14 cellular contexts compared by ENCODE assay signal in the genomic region with DNA sequence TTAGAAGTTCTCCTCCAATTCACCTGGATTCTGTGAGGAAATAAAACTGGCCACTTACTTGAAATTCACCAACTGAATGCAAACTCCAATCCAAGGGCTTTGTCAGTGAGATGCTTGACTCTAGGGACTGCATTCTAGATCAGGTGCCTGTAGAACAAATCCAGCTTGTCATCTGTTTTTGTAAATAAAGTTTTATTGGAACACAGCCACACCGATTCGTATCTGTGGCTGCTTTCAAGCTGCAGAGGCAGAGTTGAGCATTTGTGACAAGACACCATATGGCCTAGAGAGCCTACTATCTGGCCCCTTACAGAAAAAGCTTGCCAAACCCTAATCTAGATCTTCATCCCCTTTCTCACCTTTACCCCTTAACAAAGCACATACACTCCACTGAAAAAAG.
DNase-seq lines count a peak whose midpoint lies in the region; ATAC-seq, FAIRE-seq and TF ChIP-seq lines count a peak whose summit lies in the region.
"Had no signal": no experiment of that assay in that cellular context is flagged by ENCODE, and none has a peak within 500 bp of the region (broad histone marks: within the 10 kb centered on the region; RNA-seq: fewer than 3 reads in every experiment).

No MANE protein-coding gene starts in this region.

- no peaks in the 10 kb centered on the region for H3K27me3 Mint-ChIP-seq in activated CD8-positive, alpha-beta T cell treated with anti-CD3 and anti-CD28 coated beads for 36 hours
- H3K27me3 Mint-ChIP-seq in activated CD8-positive, alpha-beta T cell treated with anti-CD3 and anti-CD28 coated beads, Interleukin-2, amount 10 ng/mL, durations not matched to agents 7 days and 5 days (ENCODE audit: low read depth), result no peaks in the 10 kb centered on the region
- H3K27me3 Mint-ChIP-seq in natural killer cell (ENCODE audit: low read depth in 2 of 2) (no peaks in the 10 kb centered on the region), immature natural killer cell (ENCODE audit: low read depth in 3 of 3) (peaks cover 3 to 25% (median 4%) of the 10 kb centered on the region in 3 donors)
- H3K27me3 Mint-ChIP-seq in natural killer cell treated with Interleukin-12 subunit alpha and Interleukin-12 subunit beta and Interleukin-15 and Interleukin-18, amount 100 ng/mL, for 72 hours, result no peaks in the 10 kb centered on the region

- TF ChIP-seq CTCF in activated CD8-positive, alpha-beta T cell treated with anti-CD3 and anti-CD28 coated beads for 36 hours (IDR thresholded peaks at IDR 0.05), result no peak
- TF ChIP-seq CTCF in natural killer cell (IDR thresholded peaks at IDR 0.05), result no peak

- H3K36me3 Mint-ChIP-seq in activated CD8-positive, alpha-beta T cell treated with anti-CD3 and anti-CD28 coated beads for 36 hours (ENCODE audit: low read depth), result peaks cover 23% of the 10 kb centered on the region
- H3K36me3 Mint-ChIP-seq in activated CD8-positive, alpha-beta T cell treated with anti-CD3 and anti-CD28 coated beads, Interleukin-2, amount 10 ng/mL, durations not matched to agents 7 days and 5 days (ENCODE audit: low read depth), result peaks cover 62% of the 10 kb centered on the region
- H3K36me3 Mint-ChIP-seq in natural killer cell, result peaks cover 19% of the 10 kb centered on the region
- H3K36me3 Mint-ChIP-seq in natural killer cell treated with Interleukin-12 subunit alpha and Interleukin-12 subunit beta and Interleukin-15 and Interleukin-18, amount 100 ng/mL, for 72 hours, result peaks cover 26% of the 10 kb centered on the region
- peaks cover 20 to 58% (median 36%) of the 10 kb centered on the region in 3 donors for H3K36me3 Mint-ChIP-seq in immature natural killer cell

- no peak for DNase-seq in activated CD8-positive, alpha-beta T cell treated with anti-CD3 and anti-CD28 coated beads for 36 hours
- DNase-seq in activated CD8-positive, alpha-beta T cell treated with anti-CD3 and anti-CD28 coated beads, Interleukin-2, amount 10 ng/mL, durations not matched to agents 7 days and 5 days, result no peak
- DNase-seq in natural killer cell (no peak), immature natural killer cell (no peak), NCI-H1092 treated with DMSO at 0.1 percent for 48 hours (lab: John Stamatoyannopoulos, UW) (no peak), GM19239 (ENCODE audit: insufficient read length, low spot score) (no peak)
- no peak for DNase-seq in natural killer cell treated with Interleukin-12 subunit alpha and Interleukin-12 subunit beta and Interleukin-15 and Interleukin-18, amount 100 ng/mL, for 72 hours (ENCODE audit: low spot score)
- DNase-seq: DMS79 treated with DMSO at 0.1 percent for 48 hours, EL, GOT3, H9 had no signal

- no peak overlapping the region for H3K4me3 Mint-ChIP-seq in activated CD8-positive, alpha-beta T cell treated with anti-CD3 and anti-CD28 coated beads for 36 hours
- no peak overlapping the region for H3K4me3 Mint-ChIP-seq in activated CD8-positive, alpha-beta T cell treated with anti-CD3 and anti-CD28 coated beads, Interleukin-2, amount 10 ng/mL, durations not matched to agents 7 days and 5 days
- no peak overlapping the region for H3K4me3 Mint-ChIP-seq in natural killer cell
- H3K4me3 Mint-ChIP-seq in natural killer cell treated with Interleukin-12 subunit alpha and Interleukin-12 subunit beta and Interleukin-15 and Interleukin-18, amount 100 ng/mL, for 72 hours, result no peak overlapping the region
- no peak overlapping the region for H3K4me3 Mint-ChIP-seq in immature natural killer cell
- H3K4me3 Mint-ChIP-seq: CD14-positive monocyte, H9 had no signal

- no peak for FAIRE-seq in GM19239 (lab: Jason Lieb, UNC)
- FAIRE-seq: G401.6 had no signal

- ATAC-seq in activated CD8-positive, alpha-beta T cell treated with anti-CD3 and anti-CD28 coated beads for 36 hours, result no peak
- ATAC-seq in activated CD8-positive, alpha-beta T cell treated with anti-CD3 and anti-CD28 coated beads, Interleukin-2, amount 10 ng/mL, durations not matched to agents 7 days and 5 days, result no peak
- ATAC-seq in natural killer cell, result no peak
- no peak for ATAC-seq in natural killer cell treated with Interleukin-12 subunit alpha and Interleukin-12 subunit beta and Interleukin-15 and Interleukin-18, amount 100 ng/mL, for 72 hours
- ATAC-seq in HG02798 (IDR thresholded peaks at IDR 0.05; ENCODE audit: poor library complexity, unreplicated experiment), result no peak

- CTCF ChIA-PET in activated CD8-positive, alpha-beta T cell treated with anti-CD3 and anti-CD28 coated beads for 36 hours (lab: Charles Lee), result interaction anchor here (0.7 kb wide), 1 partner anchor 130 kb away, joined by 3 read pairs; no protein-coding TSS in a partner anchor
- CTCF ChIA-PET in activated CD8-positive, alpha-beta T cell treated with anti-CD3 and anti-CD28 coated beads, Interleukin-2, amount 10 ng/mL, durations not matched to agents 7 days and 5 days (lab: Charles Lee), result no interaction called here

- no peaks in the 10 kb centered on the region for H3K9me3 Mint-ChIP-seq in activated CD8-positive, alpha-beta T cell treated with anti-CD3 and anti-CD28 coated beads for 36 hours
- H3K9me3 Mint-ChIP-seq in activated CD8-positive, alpha-beta T cell treated with anti-CD3 and anti-CD28 coated beads, Interleukin-2, amount 10 ng/mL, durations not matched to agents 7 days and 5 days (ENCODE audit: insufficient read depth), result no peaks in the 10 kb centered on the region
- H3K9me3 Mint-ChIP-seq in natural killer cell (no peaks in the 10 kb centered on the region), immature natural killer cell (no peaks in the 10 kb centered on the region)
- no peaks in the 10 kb centered on the region for H3K9me3 Mint-ChIP-seq in natural killer cell treated with Interleukin-12 subunit alpha and Interleukin-12 subunit beta and Interleukin-15 and Interleukin-18, amount 100 ng/mL, for 72 hours
- H3K9me3 Mint-ChIP-seq: H9 had no signal

- intact Hi-C loops in activated CD8-positive, alpha-beta T cell treated with anti-CD3 and anti-CD28 coated beads for 36 hours (cut with micrococcal nuclease), result no loop called here
- intact Hi-C loops in natural killer cell (cut with micrococcal nuclease), result no loop called here

- H3K27ac Mint-ChIP-seq in activated CD8-positive, alpha-beta T cell treated with anti-CD3 and anti-CD28 coated beads for 36 hours, result peak overlapping the region; percentile 47
- H3K27ac Mint-ChIP-seq in activated CD8-positive, alpha-beta T cell treated with anti-CD3 and anti-CD28 coated beads, Interleukin-2, amount 10 ng/mL, durations not matched to agents 7 days and 5 days, result no peak overlapping the region
- H3K27ac Mint-ChIP-seq in natural killer cell (peak overlapping the region; percentile 58 to 67), immature natural killer cell (peak overlapping the region in 4 of 6 donors; percentile 30 to 60 (median 46))
- H3K27ac Mint-ChIP-seq in natural killer cell treated with Interleukin-12 subunit alpha and Interleukin-12 subunit beta and Interleukin-15 and Interleukin-18, amount 100 ng/mL, for 72 hours, result peak overlapping the region in 1 of 2 donors; percentile 74
- H3K27ac Mint-ChIP-seq: H9 had no signal

- POLR2A ChIA-PET in activated CD8-positive, alpha-beta T cell treated with anti-CD3 and anti-CD28 coated beads for 36 hours (lab: Charles Lee), result no interaction called here
- POLR2A ChIA-PET in activated CD8-positive, alpha-beta T cell treated with anti-CD3 and anti-CD28 coated beads, Interleukin-2, amount 10 ng/mL, durations not matched to agents 7 days and 5 days (lab: Charles Lee), result no interaction called here

- H3K4me1 Mint-ChIP-seq in activated CD8-positive, alpha-beta T cell treated with anti-CD3 and anti-CD28 coated beads for 36 hours (ENCODE audit: low read depth), result no peaks in the 10 kb centered on the region
- H3K4me1 Mint-ChIP-seq in activated CD8-positive, alpha-beta T cell treated with anti-CD3 and anti-CD28 coated beads, Interleukin-2, amount 10 ng/mL, durations not matched to agents 7 days and 5 days (ENCODE audit: low read depth), result no peaks in the 10 kb centered on the region
- peaks cover 11 to 12% of the 10 kb centered on the region in 2 donors for H3K4me1 Mint-ChIP-seq in natural killer cell
- H3K4me1 Mint-ChIP-seq in natural killer cell treated with Interleukin-12 subunit alpha and Interleukin-12 subunit beta and Interleukin-15 and Interleukin-18, amount 100 ng/mL, for 72 hours (ENCODE audit: low read depth in 2 of 2), result peaks cover 0 to 9% of the 10 kb centered on the region in 2 donors
- H3K4me1 Mint-ChIP-seq in immature natural killer cell, result peaks cover 1 to 16% of the 10 kb centered on the region in 2 donors
